In genomic region chr1:7956218-7957032, GRCh38 we compare ENCODE assay signal across 12 cellular contexts. TPM values are rescaled to one million over a fixed set of nuclear protein-coding genes. Genes with fewer than 3 reads are reported as not detected.
A peak's percentile ranks its signal among the peaks of the same experiment; 100 is the strongest.
DNase-seq lines count a peak whose midpoint lies in the region; ATAC-seq and TF ChIP-seq lines count a peak whose summit lies in the region.
"Had no signal": no experiment of that assay in that cellular context is flagged by ENCODE, and none has a peak within 500 bp of the region (broad histone marks: within the 10 kb centered on the region; RNA-seq: fewer than 3 reads in every experiment).

No MANE protein-coding gene starts in this region.

- POLR2A ChIA-PET in BJ (lab: Charles Lee): interaction anchor here (0.7 kb wide), 1 partner anchor 103 kb away, joined by 3 read pairs; no protein-coding TSS in a partner anchor

- no peaks in the 10 kb centered on the region for H3K27me3 Mint-ChIP-seq in activated T-helper 2 cell treated with anti-CD3 and anti-CD28 coated beads, Interferon-gamma antibody, Interleukin-2, Interleukin-4, amounts not matched to agents 10 μg/mL and 5 μg/mL and 100 μg/mL, durations not matched to agents 14 hours and 24 hours and 36 hours (ENCODE audit: low read depth)

- peak overlapping the region; percentile 25; the same call in 1 of the 2 replicates for H3K27ac ChIP-seq in GM23248

- WGBS in GM23248 (ENCODE audit: low coverage in 1 of 2, low lambda C conversion rate in 2 of 2, missing lambda C conversion rate in 2 of 2), 2 experiments: 71 to 80% methylated on average over 10 of the region's 10 CpGs

- no peaks in the 10 kb centered on the region for H3K9me2 ChIP-seq in GM23248 (ENCODE audit: insufficient read depth)

- CTCF ChIA-PET in BJ (lab: Yijun Ruan, JAX): no interaction called here

- no peaks in the 10 kb centered on the region for H4K20me1 ChIP-seq in GM23248 (ENCODE audit: insufficient read depth)

- H3K4me3 Mint-ChIP-seq in activated T-helper 2 cell treated with anti-CD3 and anti-CD28 coated beads, Interferon-gamma antibody, Interleukin-2, Interleukin-4, amounts not matched to agents 10 μg/mL and 5 μg/mL and 100 μg/mL, durations not matched to agents 14 hours and 24 hours and 36 hours (ENCODE audit: low read depth): peak overlapping the region; percentile 35

- no peak for TF ChIP-seq CTCF in BJ (IDR thresholded peaks at IDR 0.05; ENCODE audit: insufficient read depth, low read depth, low read length)

- H3K4me2 ChIP-seq in GM23248 (ENCODE audit: unreplicated experiment): no peak overlapping the region

- no peak overlapping the region for H3K9ac ChIP-seq in GM23248

- H3K36me3 Mint-ChIP-seq in activated T-helper 2 cell treated with anti-CD3 and anti-CD28 coated beads, Interferon-gamma antibody, Interleukin-2, Interleukin-4, amounts not matched to agents 10 μg/mL and 5 μg/mL and 100 μg/mL, durations not matched to agents 14 hours and 24 hours and 36 hours (ENCODE audit: low read depth): peaks cover 4% of the 10 kb centered on the region

- H3K4me3 ChIP-seq in BJ (ENCODE audit: low read depth, low read length) (no peak overlapping the region), GM23248 (no peak overlapping the region)

- no peak for ATAC-seq in GM21576 (IDR thresholded peaks at IDR 0.05; ENCODE audit: unreplicated experiment)
- ATAC-seq: right cardiac atrium had no signal

- no peaks in the 10 kb centered on the region for H3K9me3 Mint-ChIP-seq in activated T-helper 2 cell treated with anti-CD3 and anti-CD28 coated beads, Interferon-gamma antibody, Interleukin-2, Interleukin-4, amounts not matched to agents 10 μg/mL and 5 μg/mL and 100 μg/mL, durations not matched to agents 14 hours and 24 hours and 36 hours

- H3K27ac Mint-ChIP-seq in activated T-helper 2 cell treated with anti-CD3 and anti-CD28 coated beads, Interferon-gamma antibody, Interleukin-2, Interleukin-4, amounts not matched to agents 10 μg/mL and 5 μg/mL and 100 μg/mL, durations not matched to agents 14 hours and 24 hours and 36 hours: peak overlapping the region; percentile 81

- H3K9me3 ChIP-seq in GM23248 (ENCODE audit: low read depth): no peaks in the 10 kb centered on the region

- intact Hi-C loops in activated T-helper 2 cell treated with anti-CD3 and anti-CD28 coated beads, Interferon-gamma antibody, Interleukin-2, Interleukin-4, amounts not matched to agents 10 μg/mL and 5 μg/mL and 100 μg/mL, durations not matched to agents 14 hours and 24 hours and 36 hours (cut with micrococcal nuclease): no loop called here

- peaks cover 14% of the 10 kb centered on the region for H3F3A ChIP-seq in GM23248 (ENCODE audit: insufficient read depth)

- H3K4me1 ChIP-seq in GM23248 (ENCODE audit: insufficient read depth): peaks cover 12% of the 10 kb centered on the region; the same call in 1 of the 2 replicates

- H3K27me3 ChIP-seq in BJ (ENCODE audit: control insufficient read depth, insufficient read depth, low read length) (no peaks in the 10 kb centered on the region), GM23248 (replicated peaks; ENCODE audit: insufficient read depth) (no peaks in the 10 kb centered on the region)

- H3K79me2 ChIP-seq in GM23248 (ENCODE audit: insufficient read depth): no peaks in the 10 kb centered on the region

- H2AFZ ChIP-seq in GM23248: no peak overlapping the region

- DNase-seq in BJ (ENCODE audit: low read depth) (peak; percentile 27), GM23248 (peak; percentile 83), islet precursor cell (peak; percentile 65), activated gamma-delta T cell treated with Interleukin-2 at 50 U/mL for 16 hours (no peak), NAMALWA (ENCODE audit: low spot score) (no peak), NCI-H510A (lab: John Stamatoyannopoulos, UW) (no peak)
- DNase-seq in activated T-helper 2 cell treated with anti-CD3 and anti-CD28 coated beads, Interferon-gamma antibody, Interleukin-2, Interleukin-4, amounts not matched to agents 10 μg/mL and 5 μg/mL and 100 μg/mL, durations not matched to agents 14 hours and 24 hours and 36 hours (ENCODE audit: low spot score): no peak
- DNase-seq: central memory CD4-positive, alpha-beta T cell; DMS153; NCI-H2081 treated with DMSO at 0.1 percent for 48 hours; right cardiac atrium had no signal

- H3K36me3 ChIP-seq in BJ (ENCODE audit: control insufficient read depth, insufficient read depth, low read length) (no peaks in the 10 kb centered on the region), GM23248 (ENCODE audit: low read depth) (no peaks in the 10 kb centered on the region)

- peaks cover 44% of the 10 kb centered on the region for H3K4me1 Mint-ChIP-seq in activated T-helper 2 cell treated with anti-CD3 and anti-CD28 coated beads, Interferon-gamma antibody, Interleukin-2, Interleukin-4, amounts not matched to agents 10 μg/mL and 5 μg/mL and 100 μg/mL, durations not matched to agents 14 hours and 24 hours and 36 hours (ENCODE audit: low read depth)

- in situ Hi-C loops in GM23248 (cut with MboI): no loop called here

RNA-seq across cellular contexts. Expression of gene PARK7, which starts 5.1 kb away (rescaled TPM):
- polyA plus RNA-seq in BJ (2011; rRNA removed) (242 and 358 TPM in 2 replicates), GM23248 (2016; fragmentation: Nextera tagmentation; extraction: Ambion mirVana) (514 and 522 TPM in 2 replicates)
- polyA minus RNA-seq in BJ (2011; rRNA and poly(A)+ RNA removed): 33.3 and 34.7 TPM in 2 replicates
- total RNA-seq in GM23248 (2014; rRNA removed; shearing (Covaris generic)): 191 and 198 TPM in 2 replicates
- total RNA-seq in activated T-helper 2 cell treated with anti-CD3 and anti-CD28 coated beads, Interferon-gamma antibody, Interleukin-2, Interleukin-4, amounts not matched to agents 10 μg/mL and 5 μg/mL and 100 μg/mL, durations not matched to agents 14 hours and 24 hours and 36 hours: 498 and 514 TPM in 2 replicates

RNA-seq across cellular contexts. Expression of gene TNFRSF9, which starts 15.8 kb away (rescaled TPM):
- polyA plus RNA-seq in BJ (2011; rRNA removed) (not detected in 2 replicates), GM23248 (2016; fragmentation: Nextera tagmentation; extraction: Ambion mirVana) (not detected in 2 replicates)
- polyA minus RNA-seq in BJ (2011; rRNA and poly(A)+ RNA removed): not detected in 2 replicates
- 0.13 TPM in 1 of 2 replicates, not detected in the other for total RNA-seq in GM23248 (2014; rRNA removed; shearing (Covaris generic))
- 112 and 115 TPM in 2 replicates for total RNA-seq in activated T-helper 2 cell treated with anti-CD3 and anti-CD28 coated beads, Interferon-gamma antibody, Interleukin-2, Interleukin-4, amounts not matched to agents 10 μg/mL and 5 μg/mL and 100 μg/mL, durations not matched to agents 14 hours and 24 hours and 36 hours
- total RNA-seq: right cardiac atrium had no signal

Comparison
In these comparisons a context has a peak if more than half of its experiments do, and no peak if none do; other contexts are left out.
1. DNase-seq: peak in BJ (single experiment), GM23248 (single experiment) and islet precursor cell (single experiment); none in activated T-helper 2 cell treated with anti-CD3 and anti-CD28 coated beads, Interferon-gamma antibody, Interleukin-2, Interleukin-4, amounts not matched to agents 10 μg/mL and 5 μg/mL and 100 μg/mL, durations not matched to agents 14 hours and 24 hours and 36 hours (single experiment), activated gamma-delta T cell treated with Interleukin-2 at 50 U/mL for 16 hours (single experiment), NAMALWA (single experiment) and NCI-H510A (single experiment).
2. RNA of gene TNFRSF9, which starts 15.8 kb away (total RNA-seq): 112 to 115 TPM in activated T-helper 2 cell treated with anti-CD3 and anti-CD28 coated beads, Interferon-gamma antibody, Interleukin-2, Interleukin-4, amounts not matched to agents 10 μg/mL and 5 μg/mL and 100 μg/mL, durations not matched to agents 14 hours and 24 hours and 36 hours; 0.13 TPM in GM23248; every median in the first group is over 100 times any median in the second.